13 cellular contexts compared by ENCODE assay signal in the genomic region with DNA sequence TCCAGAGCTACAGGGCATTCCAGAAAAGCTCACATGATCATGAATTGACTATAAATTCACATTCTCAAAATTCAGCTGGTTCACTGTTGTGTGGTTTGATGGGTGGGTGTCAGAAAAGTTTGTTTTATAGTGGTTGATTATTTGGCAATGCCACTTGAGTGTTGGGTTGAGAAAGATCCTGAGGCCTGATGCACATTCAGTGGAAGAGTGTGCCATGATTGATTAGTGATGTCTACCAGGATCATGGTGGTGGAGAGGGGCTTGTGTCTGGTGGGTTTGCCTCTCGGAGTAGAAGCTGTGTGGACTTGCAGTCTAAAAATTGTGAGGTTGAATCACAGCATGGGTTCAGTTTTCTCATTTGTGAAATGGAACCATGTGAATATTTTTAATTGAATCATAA. TPM values are rescaled to one million over a fixed set of nuclear protein-coding genes. Genes with fewer than 3 reads are reported as not detected.
DNase-seq lines count a peak whose midpoint lies in the region; ATAC-seq, FAIRE-seq and TF ChIP-seq lines count a peak whose summit lies in the region.
"Had no signal": no experiment of that assay in that cellular context is flagged by ENCODE, and none has a peak within 500 bp of the region (broad histone marks: within the 10 kb centered on the region; RNA-seq: fewer than 3 reads in every experiment).

No MANE protein-coding gene starts in this region.

- H3K36me3 ChIP-seq in HepG2 (replicated peaks in 1 of 2; ENCODE audit: control insufficient read depth in 1 of 2, insufficient read depth in 2 of 2, low read length in 2 of 2) (peaks cover 12 to 56% of the 10 kb centered on the region in 2 experiments), right lobe of liver (peaks cover 0 to 54% (median 23%) of the 10 kb centered on the region in 4 donors)

- peak overlapping the region; percentile 98 for H3K27ac Mint-ChIP-seq in T-helper 17 cell
- peak overlapping the region; percentile 12 to 61 (median 46) for H3K27ac Mint-ChIP-seq in immature natural killer cell

- ATAC-seq in HepG2 (no peak), right lobe of liver (no peak), T-helper 17 cell (no peak), HG03135 (IDR thresholded peaks at IDR 0.05; ENCODE audit: unreplicated experiment) (no peak)

- no peaks in the 10 kb centered on the region; a peak in 1 of 5 replicates for H3K27me3 ChIP-seq in HepG2 (ENCODE audit: control insufficient read depth in 1 of 2, insufficient read depth in 2 of 2, low read length in 2 of 2)
- H3K27me3 ChIP-seq in right lobe of liver: no peaks in the 10 kb centered on the region

- FAIRE-seq in HepG2 (lab: Jason Lieb, UNC) (no peak), GM12892 (lab: Jason Lieb, UNC) (no peak)
- FAIRE-seq: GM18507 had no signal

- H3K4me1 Mint-ChIP-seq in T-helper 17 cell (peaks cover 42% of the 10 kb centered on the region), immature natural killer cell (peaks cover 51 to 80% of the 10 kb centered on the region in 2 donors)

- H3K9me3 Mint-ChIP-seq in immature natural killer cell: peaks cover 0 to 1% (median 0%) of the 10 kb centered on the region in 6 donors

- no peak for TF ChIP-seq CTCF in HepG2 (CRISPR knock-in tag; IDR thresholded peaks at IDR 0.05)
- no peak for TF ChIP-seq CTCF in right lobe of liver (IDR thresholded peaks at IDR 0.05)

- TF ChIP-seq EP300 in HepG2 (IDR thresholded peaks at IDR 0.05; ENCODE audit: low read depth in 2 of 2, low read length in 2 of 2) (no peak), HepG2 (CRISPR knock-in tag; IDR thresholded peaks at IDR 0.05; ENCODE audit: borderline replicate concordance) (no peak)

- TF ChIP-seq RAD21 in HepG2 (CRISPR knock-in tag; IDR thresholded peaks at IDR 0.05): no peak

- no peak overlapping the region for H3K27ac ChIP-seq in HepG2 (ENCODE audit: extremely low read length, insufficient read depth, low read length)
- no peak overlapping the region for H3K27ac ChIP-seq in right lobe of liver
- H3K27ac ChIP-seq: KMS-11 had no signal

- peaks cover 9% of the 10 kb centered on the region for H3K36me3 Mint-ChIP-seq in T-helper 17 cell (ENCODE audit: low read depth)
- H3K36me3 Mint-ChIP-seq in immature natural killer cell: peaks cover 4 to 44% (median 13%) of the 10 kb centered on the region in 3 donors

- no peak overlapping the region for H3K9ac ChIP-seq in HepG2 (ENCODE audit: insufficient read depth, low read depth, low read length)
- H3K9ac ChIP-seq: KMS-11 had no signal

- POLR2A ChIA-PET in HepG2 (lab: Yijun Ruan, JAX): no interaction called here

- no TSS peak for BruUV-seq in HepG2 (replicated peaks; lab: Mats Ljungman, UMichigan)

- WGBS in HepG2 (ENCODE audit: low lambda C conversion rate): 82% methylated on average over 1 of the region's 1 CpG
- no CpG with 5 or more reads among the region's 1 CpG for WGBS in right lobe of liver (ENCODE audit: insufficient coverage, low coverage, low lambda C conversion rate, missing lambda C conversion rate)

- peaks cover 50% of the 10 kb centered on the region for H3K79me2 ChIP-seq in HepG2 (ENCODE audit: insufficient read depth, low read length)

- H3K4me2 ChIP-seq in HepG2 (ENCODE audit: low read depth, low read length): peak overlapping the region; percentile 10; the same call in 1 of the 2 replicates

- peaks cover 27% of the 10 kb centered on the region for H3K4me1 ChIP-seq in HepG2 (ENCODE audit: insufficient read depth, low read length)
- peaks cover 0 to 14% (median 6%) of the 10 kb centered on the region in 4 donors for H3K4me1 ChIP-seq in right lobe of liver

- peaks cover 9% of the 10 kb centered on the region; the same call in 1 of the 2 replicates for H4K20me1 ChIP-seq in HepG2 (ENCODE audit: insufficient read depth, low read length)

- DNase-seq in HepG2 (ENCODE audit: low spot score) (no peak), right lobe of liver (no peak), T-helper 17 cell (no peak), immature natural killer cell (no peak), superior temporal gyrus (ENCODE audit: extremely low spot score) (no peak), GM12892 (ENCODE audit: insufficient read length) (no peak)
- DNase-seq: NCI-H1436, NCI-H226, SHP77 treated with DMSO at 0.1 percent for 48 hours, T1000 had no signal

- in situ Hi-C loops in HepG2 (cut with HindIII; ENCODE audit: extremely low pct_ligation_motif_present, low pct_unique_long_range_greater_than_20kb): no loop called here

- intact Hi-C loops in HepG2 (cut with micrococcal nuclease; ENCODE audit: unreplicated experiment) (no loop called here), right lobe of liver (cut with DNase I) (no loop called here)

- TF ChIP-seq POLR2A in HepG2 (IDR thresholded peaks at IDR 0.05; ENCODE audit: insufficient read depth in 1 of 2, low read depth in 2 of 2, low read length in 2 of 2) (no peak), right lobe of liver (IDR thresholded peaks at IDR 0.05) (no peak), GM12892 (IDR thresholded peaks at IDR 0.05; ENCODE audit: low read depth, low read length) (no peak)

- H2AFZ ChIP-seq in HepG2 (ENCODE audit: low read length): no peak overlapping the region

- CTCF ChIA-PET in HepG2 (lab: Yijun Ruan, JAX; ENCODE audit: low intra/inter-chr PET ratio, low total read pairs): no interaction called here

- H3K4me3 Mint-ChIP-seq in T-helper 17 cell (peak overlapping the region; percentile 82), immature natural killer cell (peak overlapping the region in 4 of 5 donors; percentile 8 to 97 (median 61))

- H3K27me3 Mint-ChIP-seq in T-helper 17 cell (no peaks in the 10 kb centered on the region), immature natural killer cell (ENCODE audit: low read depth in 3 of 3) (peaks cover 3 to 15% (median 8%) of the 10 kb centered on the region in 3 donors)

- H3K4me3 ChIP-seq in HepG2 (replicated peaks in 1 of 3; ENCODE audit: insufficient read depth in 1 of 3, low read depth in 2 of 3, low read length in 3 of 3) (no peak overlapping the region), right lobe of liver (no peak overlapping the region)

- H3K9me3 ChIP-seq in HepG2 (ENCODE audit: low read length) (no peaks in the 10 kb centered on the region), right lobe of liver (no peaks in the 10 kb centered on the region), T-helper 17 cell (ENCODE audit: control insufficient read depth, low read length, poor library complexity, severe bottlenecking) (no peaks in the 10 kb centered on the region)

RNA-seq across cellular contexts. Expression of a gene that starts 2.0 kb away (rescaled TPM):
- total RNA-seq in HepG2 (2016; rRNA removed; fragmentation: Illumina TruSeq; extraction: Trizol) (50.4 and 63.7 TPM in 2 replicates), right lobe of liver (10 to 100 TPM; 16.5 to 57.5 (median 23.7) TPM), T-helper 17 cell (10 to 100 TPM; 15.2 to 24.7 TPM)
- total RNA-seq in HepG2 (2016; cell fraction: cytosol; rRNA removed; fragmentation: Illumina TruSeq; extraction: Trizol; ENCODE audit: low read depth): 15.2 and 15.4 TPM in 2 replicates
- 53.0 and 63.5 TPM in 2 replicates for total RNA-seq in HepG2 (2016; cell fraction: insoluble cytoplasmic fraction; rRNA removed; fragmentation: Illumina TruSeq; extraction: Trizol)
- total RNA-seq in HepG2 (2016; cell fraction: membrane; rRNA removed; fragmentation: Illumina TruSeq; extraction: Trizol): 25.8 and 27.4 TPM in 2 replicates
- total RNA-seq in HepG2 (2016; cell fraction: nucleus; rRNA removed; fragmentation: Illumina TruSeq; extraction: Trizol): 17.5 and 20.2 TPM in 2 replicates
- polyA plus RNA-seq in HepG2 (2011; rRNA removed) (22.2 and 23.7 TPM in 2 replicates), immature natural killer cell (10 to 100 TPM; 75.8 to 96.0 (median 89.8) TPM)
- 72.6 and 97.8 TPM in 2 replicates for polyA plus RNA-seq in HepG2 (2011; cell fraction: cytosol; rRNA removed)
- polyA plus RNA-seq in HepG2 (2011; cell fraction: nucleus; rRNA removed): 21.7 and 33.4 TPM in 2 replicates
- polyA plus RNA-seq in HepG2 (2012): 46.4 and 50.3 TPM in 2 replicates
- polyA plus RNA-seq in HepG2 (2016; cell fraction: cytosol; fragmentation: Illumina TruSeq; extraction: Trizol; ENCODE audit: low read depth): 27.6 and 35.6 TPM in 2 replicates
- polyA plus RNA-seq in HepG2 (2016; cell fraction: insoluble cytoplasmic fraction; fragmentation: Illumina TruSeq; extraction: Trizol; ENCODE audit: low read depth): 110 and 131 TPM in 2 replicates
- polyA plus RNA-seq in HepG2 (2016; cell fraction: membrane; fragmentation: Illumina TruSeq; extraction: Trizol; ENCODE audit: low read depth): 36.7 and 40.8 TPM in 2 replicates
- 54.4 and 56.6 TPM in 2 replicates for polyA plus RNA-seq in HepG2 (2016; cell fraction: nucleus; fragmentation: Illumina TruSeq; extraction: Trizol; ENCODE audit: insufficient read depth, low read depth)
- polyA minus RNA-seq in HepG2 (2011; rRNA and poly(A)+ RNA removed; ENCODE audit: low replicate concordance): 9.7 and 41.7 TPM in 2 replicates
- polyA minus RNA-seq in HepG2 (2011; cell fraction: cytosol; rRNA and poly(A)+ RNA removed): 11.4 and 22.6 TPM in 2 replicates
- polyA minus RNA-seq in HepG2 (2011; cell fraction: nucleus; rRNA and poly(A)+ RNA removed): 8.5 and 11.5 TPM in 2 replicates
- polyA plus RNA-seq in GM12892 (2012; ENCODE audit: missing spikeins): 55.0 TPM

RNA-seq across cellular contexts. Expression of a gene that starts 3.6 kb away (rescaled TPM):
- total RNA-seq in HepG2 (2016; rRNA removed; fragmentation: Illumina TruSeq; extraction: Trizol) (113 and 135 TPM in 2 replicates), right lobe of liver (10 to 100 TPM; 30.7 to 40.0 (median 35.5) TPM), T-helper 17 cell (10 to 100 TPM; 12.3 to 17.7 TPM)
- total RNA-seq in HepG2 (2016; cell fraction: cytosol; rRNA removed; fragmentation: Illumina TruSeq; extraction: Trizol; ENCODE audit: low read depth): 108 and 113 TPM in 2 replicates
- 108 and 154 TPM in 2 replicates for total RNA-seq in HepG2 (2016; cell fraction: insoluble cytoplasmic fraction; rRNA removed; fragmentation: Illumina TruSeq; extraction: Trizol)
- total RNA-seq in HepG2 (2016; cell fraction: membrane; rRNA removed; fragmentation: Illumina TruSeq; extraction: Trizol): 76.0 and 81.1 TPM in 2 replicates
- total RNA-seq in HepG2 (2016; cell fraction: nucleus; rRNA removed; fragmentation: Illumina TruSeq; extraction: Trizol): 37.1 and 47.0 TPM in 2 replicates
- polyA plus RNA-seq in HepG2 (2011; rRNA removed) (70.5 and 71.3 TPM in 2 replicates), immature natural killer cell (100 to 1,000 TPM in 1 of 3 donors, 10 to 100 TPM in 2; 86.5 to 142 (median 87.6) TPM)
- polyA plus RNA-seq in HepG2 (2011; cell fraction: cytosol; rRNA removed): 65.9 and 74.3 TPM in 2 replicates
- 25.2 and 29.0 TPM in 2 replicates for polyA plus RNA-seq in HepG2 (2011; cell fraction: nucleus; rRNA removed)
- polyA plus RNA-seq in HepG2 (2012): 59.1 and 65.6 TPM in 2 replicates
- polyA plus RNA-seq in HepG2 (2016; cell fraction: cytosol; fragmentation: Illumina TruSeq; extraction: Trizol; ENCODE audit: low read depth): 88.2 and 98.8 TPM in 2 replicates
- polyA plus RNA-seq in HepG2 (2016; cell fraction: insoluble cytoplasmic fraction; fragmentation: Illumina TruSeq; extraction: Trizol; ENCODE audit: low read depth): 150 and 160 TPM in 2 replicates
- polyA plus RNA-seq in HepG2 (2016; cell fraction: membrane; fragmentation: Illumina TruSeq; extraction: Trizol; ENCODE audit: low read depth): 60.1 and 66.8 TPM in 2 replicates
- 65.9 and 77.9 TPM in 2 replicates for polyA plus RNA-seq in HepG2 (2016; cell fraction: nucleus; fragmentation: Illumina TruSeq; extraction: Trizol; ENCODE audit: insufficient read depth, low read depth)
- 30.3 and 163 TPM in 2 replicates for polyA minus RNA-seq in HepG2 (2011; rRNA and poly(A)+ RNA removed; ENCODE audit: low replicate concordance)
- polyA minus RNA-seq in HepG2 (2011; cell fraction: cytosol; rRNA and poly(A)+ RNA removed): 21.5 and 22.2 TPM in 2 replicates
- 21.4 and 25.5 TPM in 2 replicates for polyA minus RNA-seq in HepG2 (2011; cell fraction: nucleus; rRNA and poly(A)+ RNA removed)
- polyA plus RNA-seq in GM12892 (2012; ENCODE audit: missing spikeins): 66.1 TPM
